Comparison of ENCODE assay signal across 1 cellular context in genomic region chr12:117662220-117662619, GRCh38.
TF ChIP-seq lines count a peak whose summit lies in the region.

No MANE protein-coding gene starts in this region.

TF ChIP-seq in HepG2, 621 proteins besides CTCF, POLR2A, EP300 and RAD21 (continued from another document):
- TF ChIP-seq CENPT (CRISPR knock-in tag; IDR thresholded peaks at IDR 0.05; ENCODE audit: low read depth) (no peak), AKAP8 (CRISPR knock-in tag; IDR thresholded peaks at IDR 0.05) (no peak), GABPB1 (CRISPR knock-in tag; IDR thresholded peaks at IDR 0.05) (no peak)
